1 cellular context compared by ENCODE assay signal in the genomic region with DNA sequence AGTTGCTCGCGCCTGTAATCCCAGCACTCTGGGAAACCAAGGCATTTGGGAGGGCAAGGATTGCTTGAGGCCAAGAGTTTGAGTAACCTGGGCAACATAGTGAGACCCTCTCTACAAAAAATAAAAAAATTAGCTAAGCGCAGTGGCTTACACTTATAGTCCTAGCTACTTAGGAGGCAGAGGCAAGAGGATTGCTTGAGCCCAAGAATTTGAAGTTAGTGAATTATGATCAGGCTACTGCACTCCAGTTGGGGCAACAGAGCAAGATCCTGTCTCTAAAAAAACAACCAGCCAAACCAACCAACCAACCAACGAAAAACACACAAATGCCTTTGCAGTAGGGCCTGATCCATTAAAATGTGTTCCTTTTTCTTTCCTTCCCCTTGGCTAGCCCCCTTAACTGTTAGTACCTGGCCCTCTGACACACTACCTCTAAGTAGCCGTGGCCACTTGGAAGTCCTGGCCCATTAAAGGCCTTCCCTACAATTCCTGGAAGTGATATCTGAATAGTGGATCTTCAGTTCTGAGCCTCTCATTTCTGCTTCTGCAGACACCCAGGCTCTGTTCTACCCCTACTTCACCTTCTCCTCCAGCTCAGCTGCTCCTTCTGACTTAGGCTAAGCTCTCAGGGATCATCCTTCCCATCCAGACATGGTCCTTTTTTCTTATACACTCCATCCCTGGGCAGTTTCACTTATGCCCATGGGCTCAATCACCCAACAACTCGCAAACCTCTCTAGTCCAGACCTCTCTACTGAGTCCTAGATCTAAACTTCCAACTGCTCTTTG.
TF ChIP-seq lines count a peak whose summit lies in the region.

No MANE protein-coding gene starts in this region.

TF ChIP-seq in K562, 482 proteins besides CTCF, POLR2A, EP300 and RAD21 (continued from another document and continues in another):
- TF ChIP-seq, protein P1, sequence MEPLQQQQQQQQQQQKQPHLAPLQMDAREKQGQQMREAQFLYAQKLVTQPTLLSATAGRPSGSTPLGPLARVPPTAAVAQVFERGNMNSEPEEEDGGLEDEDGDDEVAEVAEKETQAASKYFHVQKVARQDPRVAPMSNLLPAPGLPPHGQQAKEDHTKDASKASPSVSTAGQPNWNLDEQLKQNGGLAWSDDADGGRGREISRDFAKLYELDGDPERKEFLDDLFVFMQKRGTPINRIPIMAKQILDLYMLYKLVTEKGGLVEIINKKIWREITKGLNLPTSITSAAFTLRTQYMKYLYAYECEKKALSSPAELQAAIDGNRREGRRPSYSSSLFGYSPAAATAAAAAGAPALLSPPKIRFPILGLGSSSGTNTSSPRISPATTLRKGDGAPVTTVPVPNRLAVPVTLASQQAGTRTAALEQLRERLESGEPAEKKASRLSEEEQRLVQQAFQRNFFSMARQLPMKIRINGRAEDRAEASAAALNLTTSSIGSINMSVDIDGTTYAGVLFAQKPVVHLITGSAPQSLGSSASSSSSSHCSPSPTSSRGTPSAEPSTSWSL (CRISPR knock-in tag; IDR thresholded peaks at IDR 0.05; ENCODE audit: borderline replicate concordance): no peak
- TF ChIP-seq, protein P2, sequence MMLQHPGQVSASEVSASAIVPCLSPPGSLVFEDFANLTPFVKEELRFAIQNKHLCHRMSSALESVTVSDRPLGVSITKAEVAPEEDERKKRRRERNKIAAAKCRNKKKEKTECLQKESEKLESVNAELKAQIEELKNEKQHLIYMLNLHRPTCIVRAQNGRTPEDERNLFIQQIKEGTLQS (IDR thresholded peaks at IDR 0.05): no peak
- TF ChIP-seq, protein P2 (CRISPR knock-in tag; conservative IDR thresholded peaks at IDR 0.05): no peak
- no peak for TF ChIP-seq SAFB (IDR thresholded peaks at IDR 0.05; ENCODE audit: borderline replicate concordance, low read depth, low read length)
- TF ChIP-seq, protein P3, sequence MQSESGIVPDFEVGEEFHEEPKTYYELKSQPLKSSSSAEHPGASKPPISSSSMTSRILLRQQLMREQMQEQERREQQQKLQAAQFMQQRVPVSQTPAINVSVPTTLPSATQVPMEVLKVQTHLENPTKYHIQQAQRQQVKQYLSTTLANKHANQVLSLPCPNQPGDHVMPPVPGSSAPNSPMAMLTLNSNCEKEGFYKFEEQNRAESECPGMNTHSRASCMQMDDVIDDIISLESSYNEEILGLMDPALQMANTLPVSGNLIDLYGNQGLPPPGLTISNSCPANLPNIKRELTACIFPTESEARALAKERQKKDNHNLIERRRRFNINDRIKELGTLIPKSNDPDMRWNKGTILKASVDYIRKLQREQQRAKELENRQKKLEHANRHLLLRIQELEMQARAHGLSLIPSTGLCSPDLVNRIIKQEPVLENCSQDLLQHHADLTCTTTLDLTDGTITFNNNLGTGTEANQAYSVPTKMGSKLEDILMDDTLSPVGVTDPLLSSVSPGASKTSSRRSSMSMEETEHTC (IDR thresholded peaks at IDR 0.05): no peak
- TF ChIP-seq KLF1 (tag; IDR thresholded peaks at IDR 0.05): no peak
- TF ChIP-seq, protein P4, sequence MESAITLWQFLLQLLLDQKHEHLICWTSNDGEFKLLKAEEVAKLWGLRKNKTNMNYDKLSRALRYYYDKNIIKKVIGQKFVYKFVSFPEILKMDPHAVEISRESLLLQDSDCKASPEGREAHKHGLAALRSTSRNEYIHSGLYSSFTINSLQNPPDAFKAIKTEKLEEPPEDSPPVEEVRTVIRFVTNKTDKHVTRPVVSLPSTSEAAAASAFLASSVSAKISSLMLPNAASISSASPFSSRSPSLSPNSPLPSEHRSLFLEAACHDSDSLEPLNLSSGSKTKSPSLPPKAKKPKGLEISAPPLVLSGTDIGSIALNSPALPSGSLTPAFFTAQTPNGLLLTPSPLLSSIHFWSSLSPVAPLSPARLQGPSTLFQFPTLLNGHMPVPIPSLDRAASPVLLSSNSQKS (CRISPR knock-in tag; IDR thresholded peaks at IDR 0.05): no peak
- TF ChIP-seq, protein P5, sequence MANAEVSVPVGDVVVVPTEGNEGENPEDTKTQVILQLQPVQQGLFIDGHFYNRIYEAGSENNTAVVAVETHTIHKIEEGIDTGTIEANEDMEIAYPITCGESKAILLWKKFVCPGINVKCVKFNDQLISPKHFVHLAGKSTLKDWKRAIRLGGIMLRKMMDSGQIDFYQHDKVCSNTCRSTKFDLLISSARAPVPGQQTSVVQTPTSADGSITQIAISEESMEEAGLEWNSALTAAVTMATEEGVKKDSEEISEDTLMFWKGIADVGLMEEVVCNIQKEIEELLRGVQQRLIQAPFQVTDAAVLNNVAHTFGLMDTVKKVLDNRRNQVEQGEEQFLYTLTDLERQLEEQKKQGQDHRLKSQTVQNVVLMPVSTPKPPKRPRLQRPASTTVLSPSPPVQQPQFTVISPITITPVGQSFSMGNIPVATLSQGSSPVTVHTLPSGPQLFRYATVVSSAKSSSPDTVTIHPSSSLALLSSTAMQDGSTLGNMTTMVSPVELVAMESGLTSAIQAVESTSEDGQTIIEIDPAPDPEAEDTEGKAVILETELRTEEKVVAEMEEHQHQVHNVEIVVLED (CRISPR knock-in tag; IDR thresholded peaks at IDR 0.05): no peak
- no peak for TF ChIP-seq NONO (IDR thresholded peaks at IDR 0.05; ENCODE audit: low read depth in 2 of 2, low read length in 1 of 2)
- TF ChIP-seq ILK (tag; IDR thresholded peaks at IDR 0.05; ENCODE audit: borderline replicate concordance, low read depth): no peak
- TF ChIP-seq, protein P6, sequence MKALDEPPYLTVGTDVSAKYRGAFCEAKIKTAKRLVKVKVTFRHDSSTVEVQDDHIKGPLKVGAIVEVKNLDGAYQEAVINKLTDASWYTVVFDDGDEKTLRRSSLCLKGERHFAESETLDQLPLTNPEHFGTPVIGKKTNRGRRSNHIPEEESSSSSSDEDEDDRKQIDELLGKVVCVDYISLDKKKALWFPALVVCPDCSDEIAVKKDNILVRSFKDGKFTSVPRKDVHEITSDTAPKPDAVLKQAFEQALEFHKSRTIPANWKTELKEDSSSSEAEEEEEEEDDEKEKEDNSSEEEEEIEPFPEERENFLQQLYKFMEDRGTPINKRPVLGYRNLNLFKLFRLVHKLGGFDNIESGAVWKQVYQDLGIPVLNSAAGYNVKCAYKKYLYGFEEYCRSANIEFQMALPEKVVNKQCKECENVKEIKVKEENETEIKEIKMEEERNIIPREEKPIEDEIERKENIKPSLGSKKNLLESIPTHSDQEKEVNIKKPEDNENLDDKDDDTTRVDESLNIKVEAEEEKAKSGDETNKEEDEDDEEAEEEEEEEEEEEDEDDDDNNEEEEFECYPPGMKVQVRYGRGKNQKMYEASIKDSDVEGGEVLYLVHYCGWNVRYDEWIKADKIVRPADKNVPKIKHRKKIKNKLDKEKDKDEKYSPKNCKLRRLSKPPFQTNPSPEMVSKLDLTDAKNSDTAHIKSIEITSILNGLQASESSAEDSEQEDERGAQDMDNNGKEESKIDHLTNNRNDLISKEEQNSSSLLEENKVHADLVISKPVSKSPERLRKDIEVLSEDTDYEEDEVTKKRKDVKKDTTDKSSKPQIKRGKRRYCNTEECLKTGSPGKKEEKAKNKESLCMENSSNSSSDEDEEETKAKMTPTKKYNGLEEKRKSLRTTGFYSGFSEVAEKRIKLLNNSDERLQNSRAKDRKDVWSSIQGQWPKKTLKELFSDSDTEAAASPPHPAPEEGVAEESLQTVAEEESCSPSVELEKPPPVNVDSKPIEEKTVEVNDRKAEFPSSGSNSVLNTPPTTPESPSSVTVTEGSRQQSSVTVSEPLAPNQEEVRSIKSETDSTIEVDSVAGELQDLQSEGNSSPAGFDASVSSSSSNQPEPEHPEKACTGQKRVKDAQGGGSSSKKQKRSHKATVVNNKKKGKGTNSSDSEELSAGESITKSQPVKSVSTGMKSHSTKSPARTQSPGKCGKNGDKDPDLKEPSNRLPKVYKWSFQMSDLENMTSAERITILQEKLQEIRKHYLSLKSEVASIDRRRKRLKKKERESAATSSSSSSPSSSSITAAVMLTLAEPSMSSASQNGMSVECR (CRISPR knock-in tag; IDR thresholded peaks at IDR 0.05): no peak
- TF ChIP-seq, protein P7, sequence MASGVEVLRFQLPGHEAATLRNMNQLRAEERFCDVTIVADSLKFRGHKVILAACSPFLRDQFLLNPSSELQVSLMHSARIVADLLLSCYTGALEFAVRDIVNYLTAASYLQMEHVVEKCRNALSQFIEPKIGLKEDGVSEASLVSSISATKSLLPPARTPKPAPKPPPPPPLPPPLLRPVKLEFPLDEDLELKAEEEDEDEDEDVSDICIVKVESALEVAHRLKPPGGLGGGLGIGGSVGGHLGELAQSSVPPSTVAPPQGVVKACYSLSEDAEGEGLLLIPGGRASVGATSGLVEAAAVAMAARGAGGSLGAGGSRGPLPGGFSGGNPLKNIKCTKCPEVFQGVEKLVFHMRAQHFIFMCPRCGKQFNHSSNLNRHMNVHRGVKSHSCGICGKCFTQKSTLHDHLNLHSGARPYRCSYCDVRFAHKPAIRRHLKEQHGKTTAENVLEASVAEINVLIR (CRISPR knock-in tag; IDR thresholded peaks at IDR 0.05): no peak
- no peak for TF ChIP-seq PCBP2 (IDR thresholded peaks at IDR 0.05; ENCODE audit: low read depth, low read length, poor library complexity, severe bottlenecking)
- TF ChIP-seq SMARCA4 (IDR thresholded peaks at IDR 0.05): no peak
- TF ChIP-seq NR2C1 (IDR thresholded peaks at IDR 0.05): no peak
- TF ChIP-seq NR2C1 (tag; IDR thresholded peaks at IDR 0.05): no peak
- TF ChIP-seq, protein P8, sequence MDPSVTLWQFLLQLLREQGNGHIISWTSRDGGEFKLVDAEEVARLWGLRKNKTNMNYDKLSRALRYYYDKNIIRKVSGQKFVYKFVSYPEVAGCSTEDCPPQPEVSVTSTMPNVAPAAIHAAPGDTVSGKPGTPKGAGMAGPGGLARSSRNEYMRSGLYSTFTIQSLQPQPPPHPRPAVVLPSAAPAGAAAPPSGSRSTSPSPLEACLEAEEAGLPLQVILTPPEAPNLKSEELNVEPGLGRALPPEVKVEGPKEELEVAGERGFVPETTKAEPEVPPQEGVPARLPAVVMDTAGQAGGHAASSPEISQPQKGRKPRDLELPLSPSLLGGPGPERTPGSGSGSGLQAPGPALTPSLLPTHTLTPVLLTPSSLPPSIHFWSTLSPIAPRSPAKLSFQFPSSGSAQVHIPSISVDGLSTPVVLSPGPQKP (CRISPR knock-in tag; IDR thresholded peaks at IDR 0.05): no peak
- no peak for TF ChIP-seq ZBTB8A (IDR thresholded peaks at IDR 0.05; ENCODE audit: partially characterized antibody)
- no peak for TF ChIP-seq IRF2 (CRISPR knock-in tag; IDR thresholded peaks at IDR 0.05)
- no peak for TF ChIP-seq MEF2A (IDR thresholded peaks at IDR 0.05; ENCODE audit: control insufficient read depth, low read depth, low read length)
- TF ChIP-seq, protein P9, sequence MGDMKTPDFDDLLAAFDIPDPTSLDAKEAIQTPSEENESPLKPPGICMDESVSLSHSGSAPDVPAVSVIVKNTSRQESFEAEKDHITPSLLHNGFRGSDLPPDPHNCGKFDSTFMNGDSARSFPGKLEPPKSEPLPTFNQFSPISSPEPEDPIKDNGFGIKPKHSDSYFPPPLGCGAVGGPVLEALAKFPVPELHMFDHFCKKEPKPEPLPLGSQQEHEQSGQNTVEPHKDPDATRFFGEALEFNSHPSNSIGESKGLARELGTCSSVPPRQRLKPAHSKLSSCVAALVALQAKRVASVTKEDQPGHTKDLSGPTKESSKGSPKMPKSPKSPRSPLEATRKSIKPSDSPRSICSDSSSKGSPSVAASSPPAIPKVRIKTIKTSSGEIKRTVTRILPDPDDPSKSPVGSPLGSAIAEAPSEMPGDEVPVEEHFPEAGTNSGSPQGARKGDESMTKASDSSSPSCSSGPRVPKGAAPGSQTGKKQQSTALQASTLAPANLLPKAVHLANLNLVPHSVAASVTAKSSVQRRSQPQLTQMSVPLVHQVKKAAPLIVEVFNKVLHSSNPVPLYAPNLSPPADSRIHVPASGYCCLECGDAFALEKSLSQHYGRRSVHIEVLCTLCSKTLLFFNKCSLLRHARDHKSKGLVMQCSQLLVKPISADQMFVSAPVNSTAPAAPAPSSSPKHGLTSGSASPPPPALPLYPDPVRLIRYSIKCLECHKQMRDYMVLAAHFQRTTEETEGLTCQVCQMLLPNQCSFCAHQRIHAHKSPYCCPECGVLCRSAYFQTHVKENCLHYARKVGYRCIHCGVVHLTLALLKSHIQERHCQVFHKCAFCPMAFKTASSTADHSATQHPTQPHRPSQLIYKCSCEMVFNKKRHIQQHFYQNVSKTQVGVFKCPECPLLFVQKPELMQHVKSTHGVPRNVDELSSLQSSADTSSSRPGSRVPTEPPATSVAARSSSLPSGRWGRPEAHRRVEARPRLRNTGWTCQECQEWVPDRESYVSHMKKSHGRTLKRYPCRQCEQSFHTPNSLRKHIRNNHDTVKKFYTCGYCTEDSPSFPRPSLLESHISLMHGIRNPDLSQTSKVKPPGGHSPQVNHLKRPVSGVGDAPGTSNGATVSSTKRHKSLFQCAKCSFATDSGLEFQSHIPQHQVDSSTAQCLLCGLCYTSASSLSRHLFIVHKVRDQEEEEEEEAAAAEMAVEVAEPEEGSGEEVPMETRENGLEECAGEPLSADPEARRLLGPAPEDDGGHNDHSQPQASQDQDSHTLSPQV (IDR thresholded peaks at IDR 0.05): no peak
- 0 out of 2 replicates have a peak, but pooled peaks have one; percentile 14 for TF ChIP-seq POLR2G (IDR thresholded peaks at IDR 0.05; ENCODE audit: low read depth, low read length)
- TF ChIP-seq ARID1B (IDR thresholded peaks at IDR 0.05): 0 out of 2 replicates have a peak, but pooled peaks have one; percentile 15
- TF ChIP-seq ASH1L (IDR thresholded peaks at IDR 0.05; ENCODE audit: borderline replicate concordance, low read depth, partially characterized antibody): no peak
- no peak for TF ChIP-seq YBX1 (IDR thresholded peaks at IDR 0.05)
- no peak for TF ChIP-seq HDAC2 (IDR thresholded peaks at IDR 0.05)
- TF ChIP-seq PHTF2 (CRISPR knock-in tag; IDR thresholded peaks at IDR 0.05): no peak
- TF ChIP-seq SUPT5H (IDR thresholded peaks at IDR 0.05): peak; percentile 58
- TF ChIP-seq, protein P10, sequence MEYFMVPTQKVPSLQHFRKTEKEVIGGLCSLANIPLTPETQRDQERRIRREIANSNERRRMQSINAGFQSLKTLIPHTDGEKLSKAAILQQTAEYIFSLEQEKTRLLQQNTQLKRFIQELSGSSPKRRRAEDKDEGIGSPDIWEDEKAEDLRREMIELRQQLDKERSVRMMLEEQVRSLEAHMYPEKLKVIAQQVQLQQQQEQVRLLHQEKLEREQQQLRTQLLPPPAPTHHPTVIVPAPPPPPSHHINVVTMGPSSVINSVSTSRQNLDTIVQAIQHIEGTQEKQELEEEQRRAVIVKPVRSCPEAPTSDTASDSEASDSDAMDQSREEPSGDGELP (CRISPR knock-in tag; IDR thresholded peaks at IDR 0.05; ENCODE audit: borderline replicate concordance): no peak
- TF ChIP-seq RFX5 (IDR thresholded peaks at IDR 0.05; ENCODE audit: low read depth, low read length): no peak
- TF ChIP-seq HDAC6 (IDR thresholded peaks at IDR 0.05; ENCODE audit: low read depth, low read length): no peak
- TF ChIP-seq PTTG1 (tag; IDR thresholded peaks at IDR 0.05; ENCODE audit: low read depth): no peak
- no peak for TF ChIP-seq TBL1XR1 (IDR thresholded peaks at IDR 0.05; ENCODE audit: low read length in 2 of 2)
- TF ChIP-seq, protein P11, sequence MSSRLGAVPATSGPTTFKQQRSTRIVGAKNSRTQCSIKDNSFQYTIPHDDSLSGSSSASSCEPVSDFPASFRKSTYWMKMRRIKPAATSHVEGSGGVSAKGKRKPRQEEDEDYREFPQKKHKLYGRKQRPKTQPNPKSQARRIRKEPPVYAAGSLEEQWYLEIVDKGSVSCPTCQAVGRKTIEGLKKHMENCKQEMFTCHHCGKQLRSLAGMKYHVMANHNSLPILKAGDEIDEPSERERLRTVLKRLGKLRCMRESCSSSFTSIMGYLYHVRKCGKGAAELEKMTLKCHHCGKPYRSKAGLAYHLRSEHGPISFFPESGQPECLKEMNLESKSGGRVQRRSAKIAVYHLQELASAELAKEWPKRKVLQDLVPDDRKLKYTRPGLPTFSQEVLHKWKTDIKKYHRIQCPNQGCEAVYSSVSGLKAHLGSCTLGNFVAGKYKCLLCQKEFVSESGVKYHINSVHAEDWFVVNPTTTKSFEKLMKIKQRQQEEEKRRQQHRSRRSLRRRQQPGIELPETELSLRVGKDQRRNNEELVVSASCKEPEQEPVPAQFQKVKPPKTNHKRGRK (tag; IDR thresholded peaks at IDR 0.05): no peak
- no peak for TF ChIP-seq CEBPB (tag; IDR thresholded peaks at IDR 0.05)
- TF ChIP-seq KLF16 (IDR thresholded peaks at IDR 0.05): no peak
